Comparison of ENCODE assay signal across 1 cellular context in the genomic region with DNA sequence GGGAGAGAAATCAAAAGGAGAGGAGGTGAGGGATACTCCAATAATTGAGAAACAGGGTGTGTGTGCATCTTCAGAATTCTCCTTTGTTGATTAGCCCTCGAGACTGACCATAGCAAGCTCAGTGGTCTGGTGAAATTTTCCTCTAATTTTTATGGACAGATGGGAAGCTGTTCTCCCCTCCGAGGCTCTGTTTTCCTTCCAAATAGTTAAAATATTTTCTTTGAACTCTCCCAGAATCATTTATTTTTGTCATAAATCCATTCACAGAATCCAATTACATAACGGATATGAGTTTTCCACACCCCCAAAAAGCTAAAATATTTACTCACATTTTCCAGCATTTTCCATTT.
TF ChIP-seq lines count a peak whose summit lies in the region.

No MANE protein-coding gene starts in this region.

TF ChIP-seq in IMR-90, 13 proteins besides CTCF, POLR2A, EP300 and RAD21:
- TF ChIP-seq MAZ (IDR thresholded peaks at IDR 0.05; ENCODE audit: borderline replicate concordance, low read depth, low read length) (no peak), MXI1 (IDR thresholded peaks at IDR 0.05; ENCODE audit: borderline replicate concordance, low read depth, low read length) (no peak), BHLHE40 (IDR thresholded peaks at IDR 0.05; ENCODE audit: low read depth, low read length) (no peak), MAFK (IDR thresholded peaks at IDR 0.05; ENCODE audit: low read depth, low read length) (no peak), CEBPB (IDR thresholded peaks at IDR 0.05; ENCODE audit: low read depth, low read length) (no peak), CHD1 (IDR thresholded peaks at IDR 0.05; ENCODE audit: low read depth, low read length) (no peak), RCOR1 (IDR thresholded peaks at IDR 0.05; ENCODE audit: insufficient replicate concordance, low read length) (no peak), NFE2L2 (IDR thresholded peaks at IDR 0.05; ENCODE audit: low read depth, low read length) (no peak), SMC3 (IDR thresholded peaks at IDR 0.05; ENCODE audit: low read depth, low read length) (no peak), RFX5 (IDR thresholded peaks at IDR 0.05; ENCODE audit: low read depth, low read length) (no peak), FOS (IDR thresholded peaks at IDR 0.05; ENCODE audit: low read depth, low read length) (no peak)
- TF ChIP-seq, protein P1, sequence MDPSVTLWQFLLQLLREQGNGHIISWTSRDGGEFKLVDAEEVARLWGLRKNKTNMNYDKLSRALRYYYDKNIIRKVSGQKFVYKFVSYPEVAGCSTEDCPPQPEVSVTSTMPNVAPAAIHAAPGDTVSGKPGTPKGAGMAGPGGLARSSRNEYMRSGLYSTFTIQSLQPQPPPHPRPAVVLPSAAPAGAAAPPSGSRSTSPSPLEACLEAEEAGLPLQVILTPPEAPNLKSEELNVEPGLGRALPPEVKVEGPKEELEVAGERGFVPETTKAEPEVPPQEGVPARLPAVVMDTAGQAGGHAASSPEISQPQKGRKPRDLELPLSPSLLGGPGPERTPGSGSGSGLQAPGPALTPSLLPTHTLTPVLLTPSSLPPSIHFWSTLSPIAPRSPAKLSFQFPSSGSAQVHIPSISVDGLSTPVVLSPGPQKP (IDR thresholded peaks at IDR 0.05; ENCODE audit: borderline replicate concordance, low read depth, low read length): no peak
- TF ChIP-seq, protein P2, sequence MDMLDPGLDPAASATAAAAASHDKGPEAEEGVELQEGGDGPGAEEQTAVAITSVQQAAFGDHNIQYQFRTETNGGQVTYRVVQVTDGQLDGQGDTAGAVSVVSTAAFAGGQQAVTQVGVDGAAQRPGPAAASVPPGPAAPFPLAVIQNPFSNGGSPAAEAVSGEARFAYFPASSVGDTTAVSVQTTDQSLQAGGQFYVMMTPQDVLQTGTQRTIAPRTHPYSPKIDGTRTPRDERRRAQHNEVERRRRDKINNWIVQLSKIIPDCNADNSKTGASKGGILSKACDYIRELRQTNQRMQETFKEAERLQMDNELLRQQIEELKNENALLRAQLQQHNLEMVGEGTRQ (IDR thresholded peaks at IDR 0.05; ENCODE audit: low read depth, low read length): no peak
